Comparison of ENCODE assay signal across 19 cellular contexts in genomic region chr2:62740221-62740620, GRCh38. TPM values are rescaled to one million over a fixed set of nuclear protein-coding genes. Genes with fewer than 3 reads are reported as not detected.
A peak's percentile ranks its signal among the peaks of the same experiment; 100 is the strongest.
DNase-seq lines count a peak whose midpoint lies in the region; ATAC-seq, FAIRE-seq and TF ChIP-seq lines count a peak whose summit lies in the region.
"Had no signal": no experiment of that assay in that cellular context is flagged by ENCODE, and none has a peak within 500 bp of the region (broad histone marks: within the 10 kb centered on the region; RNA-seq: fewer than 3 reads in every experiment).

No MANE protein-coding gene starts in this region.

- 46 to 54% methylated on average over 1 of the region's 1 CpG for WGBS in GM23248 (ENCODE audit: low coverage in 1 of 2, low lambda C conversion rate in 2 of 2, missing lambda C conversion rate in 2 of 2), 2 experiments

- peaks cover 100% of the 10 kb centered on the region for H3K79me2 ChIP-seq in GM23248 (ENCODE audit: insufficient read depth)
- peaks cover 7% of the 10 kb centered on the region for H3K79me2 ChIP-seq in MM.1S (ENCODE audit: low read length)

- H3K9me3 Mint-ChIP-seq in chondrocyte (ENCODE audit: low read depth) = no peaks in the 10 kb centered on the region
- H3K9me3 Mint-ChIP-seq: T-cell had no signal

- H2AFZ ChIP-seq in GM23248 (no peak overlapping the region), MM.1S (ENCODE audit: low read length) (no peak overlapping the region)

- no peaks in the 10 kb centered on the region for H3K27me3 Mint-ChIP-seq in chondrocyte (ENCODE audit: low read depth)
- H3K27me3 Mint-ChIP-seq: B cell, T-cell had no signal

- H3K9ac ChIP-seq in GM23248 (no peak overlapping the region), kidney (ENCODE audit: low read length in 2 of 2) (no peak overlapping the region), MM.1S (ENCODE audit: low read length) (no peak overlapping the region)

- peak; percentile 16 for DNase-seq in AG09319 (ENCODE audit: extremely low read depth, low read depth)
- DNase-seq in GM23248 = peak; percentile 45
- no peak for DNase-seq in chondrocyte (ENCODE audit: low spot score)
- no peak for DNase-seq in kidney
- no peak for DNase-seq in activated T-cell treated with anti-CD3 and anti-CD28 coated beads for 4 hours
- no peak for DNase-seq in cerebellar cortex (ENCODE audit: low spot score)
- DNase-seq in MM.1S = no peak
- DNase-seq: ACHN, COR-L47, DMS 273 treated with DMSO at 0.1 percent for 48 hours, H7, NCI-H1694 treated with DMSO at 0.1 percent for 48 hours, RPMI8226, SHP77 treated with DMSO at 0.1 percent for 48 hours, T-cell had no signal

- H3K27ac Mint-ChIP-seq in chondrocyte (ENCODE audit: unreplicated experiment) = peak overlapping the region; percentile 4
- H3K27ac Mint-ChIP-seq: B cell, T-cell had no signal

- in situ Hi-C loops in GM23248 (cut with MboI) = no loop called here

- H4K20me1 ChIP-seq in GM23248 (ENCODE audit: insufficient read depth) (peaks cover 13% of the 10 kb centered on the region), MM.1S (ENCODE audit: insufficient read depth, low read length) (no peaks in the 10 kb centered on the region)

- TF ChIP-seq CTCF in AG09319 (IDR thresholded peaks at IDR 0.05; ENCODE audit: low read depth, low read length) = no peak
- TF ChIP-seq CTCF in chondrocyte (IDR thresholded peaks at IDR 0.05) = no peak
- no peak for TF ChIP-seq CTCF in kidney (IDR thresholded peaks at IDR 0.05; ENCODE audit: borderline replicate concordance, extremely low read depth, insufficient read depth)
- no peak for TF ChIP-seq CTCF in MM.1S (IDR thresholded peaks at IDR 0.05; ENCODE audit: low read length)

- peak; percentile 82 for FAIRE-seq in kidney (lab: Jason Lieb, UNC)
- FAIRE-seq: GM12892 had no signal

- no peaks in the 10 kb centered on the region for H3K9me3 ChIP-seq in GM23248 (ENCODE audit: low read depth)
- H3K9me3 ChIP-seq in kidney (ENCODE audit: control insufficient read depth in 1 of 2, low read length in 2 of 2) = no peaks in the 10 kb centered on the region
- H3K9me3 ChIP-seq in MM.1S (replicated peaks; ENCODE audit: insufficient read depth, low read length) = no peaks in the 10 kb centered on the region

- H3K9me2 ChIP-seq in GM23248 (ENCODE audit: insufficient read depth) (no peaks in the 10 kb centered on the region), MM.1S (replicated peaks; ENCODE audit: insufficient read depth, low read length) (no peaks in the 10 kb centered on the region)

- H3K27me3 ChIP-seq in GM23248 (replicated peaks; ENCODE audit: insufficient read depth) = no peaks in the 10 kb centered on the region
- no peaks in the 10 kb centered on the region for H3K27me3 ChIP-seq in MM.1S (replicated peaks; ENCODE audit: insufficient read depth, low read length)

- peaks cover 57% of the 10 kb centered on the region for H3K4me1 ChIP-seq in GM23248 (ENCODE audit: insufficient read depth)
- H3K4me1 ChIP-seq in kidney (ENCODE audit: control insufficient read depth in 1 of 2, insufficient read depth in 1 of 2, low read depth in 1 of 2, low read length in 2 of 2) = peaks cover 0 to 18% of the 10 kb centered on the region in 2 donors
- H3K4me1 ChIP-seq in MM.1S (ENCODE audit: low read length) = peaks cover 7% of the 10 kb centered on the region

- H3K4me3 ChIP-seq in GM23248 = no peak overlapping the region
- H3K4me3 ChIP-seq in kidney (ENCODE audit: low read length in 2 of 2) = no peak overlapping the region
- no peak overlapping the region for H3K4me3 ChIP-seq in MM.1S (ENCODE audit: low read length)

- peaks cover 69% of the 10 kb centered on the region for H3K4me1 Mint-ChIP-seq in chondrocyte (ENCODE audit: low read depth)

- H3F3A ChIP-seq in GM23248 (ENCODE audit: insufficient read depth) = peaks cover 31% of the 10 kb centered on the region
- H3F3A ChIP-seq in MM.1S (ENCODE audit: insufficient read depth, low read length) = no peaks in the 10 kb centered on the region

- peak overlapping the region; percentile 19; the same call in 1 of the 2 replicates for H3K27ac ChIP-seq in GM23248
- no peak overlapping the region for H3K27ac ChIP-seq in kidney (ENCODE audit: low read depth in 2 of 2, low read length in 2 of 2)
- no peak overlapping the region for H3K27ac ChIP-seq in MM.1S (ENCODE audit: low read length)

- no peaks in the 10 kb centered on the region for H3K36me3 Mint-ChIP-seq in chondrocyte (ENCODE audit: low read depth)

- H3K4me2 ChIP-seq in GM23248 (ENCODE audit: unreplicated experiment) (peak overlapping the region; percentile 44), MM.1S (ENCODE audit: low read depth, low read length) (no peak overlapping the region)

- H3K36me3 ChIP-seq in GM23248 (ENCODE audit: low read depth) (no peaks in the 10 kb centered on the region), kidney (ENCODE audit: control insufficient read depth in 1 of 2, insufficient read depth in 2 of 2, low read length in 2 of 2) (no peaks in the 10 kb centered on the region), MM.1S (replicated peaks; ENCODE audit: insufficient read depth, low read length) (no peaks in the 10 kb centered on the region)

- H3K4me3 Mint-ChIP-seq in chondrocyte (ENCODE audit: unreplicated experiment) = no peak overlapping the region
- H3K4me3 Mint-ChIP-seq: B cell, T-cell had no signal

- ATAC-seq in GM19455 (IDR thresholded peaks at IDR 0.05; ENCODE audit: unreplicated experiment) = no peak
- ATAC-seq: SK-N-SH treated with all-trans-retinoic acid at 6 μM for 48 hours, T-cell had no signal

- intact Hi-C loops in kidney (cut with DNase I) = no loop called here

RNA-seq across cellular contexts. Expression of gene EHBP1, which starts 34.7 kb away (rescaled TPM):
- total RNA-seq in GM23248 (2014; rRNA removed; shearing (Covaris generic)) = 53.0 and 56.8 TPM in 2 replicates
- polyA plus RNA-seq in GM23248 (2016; fragmentation: Nextera tagmentation; extraction: Ambion mirVana) (36.8 and 41.3 TPM in 2 replicates), kidney (ENCODE audit: insufficient read depth, low read depth, low replicate concordance) (12.5 TPM)
- total RNA-seq in chondrocyte (44.8 to 54.9 TPM (median 48.6 TPM) in 3 replicates), kidney (42.7 TPM)

Comparison
In these comparisons a context has a peak if more than half of its experiments do, and no peak if none do; other contexts are left out.
1. DNase-seq: peak in AG09319 (single experiment) and GM23248 (single experiment); none in chondrocyte (single experiment), kidney (single experiment), activated T-cell treated with anti-CD3 and anti-CD28 coated beads for 4 hours (single experiment), cerebellar cortex (single experiment) and MM.1S (single experiment).